ENCODE assay signal across 8 cellular contexts in genomic region chr18:10629076-10629475, GRCh38.
DNase-seq lines count a peak whose midpoint lies in the region; ATAC-seq and TF ChIP-seq lines count a peak whose summit lies in the region.
"Not testable (repeated sequence)": the region's sequence is repeated elsewhere in the genome, so short reads cannot be mapped to it uniquely, and the experiment has no call there.

No MANE protein-coding gene starts in this region.

- POLR2A ChIA-PET in MCF 10A (lab: Yijun Ruan, JAX), result not testable (repeated sequence)

- not testable (repeated sequence) for BruUV-seq in MCF 10A (replicated peaks; lab: Mats Ljungman, UMichigan)

- not testable (repeated sequence) for H3K4me3 Mint-ChIP-seq in MCF 10A (ENCODE audit: unreplicated experiment); stimulated activated naive CD8-positive, alpha-beta T cell treated with anti-CD3 and anti-CD28 coated beads, Interleukin-15, amount 100 ng/mL, for 72 hours

- DNase-seq in SIG-M5 treated with dmso at 0.1 percent for 504 hours (lab: John Stamatoyannopoulos, UW; ENCODE audit: unreplicated experiment) (peak; percentile 45), MCF 10A (ENCODE audit: unreplicated experiment) (peak; percentile 26)
- not testable (repeated sequence) for DNase-seq in stimulated activated naive CD8-positive, alpha-beta T cell treated with anti-CD3 and anti-CD28 coated beads, Interleukin-15, amount 100 ng/mL, for 72 hours

- not testable (repeated sequence) for H3K36me3 Mint-ChIP-seq in MCF 10A (ENCODE audit: insufficient read depth, unreplicated experiment)

- H3K9me3 Mint-ChIP-seq in MCF 10A (ENCODE audit: unreplicated experiment); stimulated activated naive CD8-positive, alpha-beta T cell treated with anti-CD3 and anti-CD28 coated beads, Interleukin-15, amount 100 ng/mL, for 72 hours: not testable (repeated sequence)

- TF ChIP-seq CTCF in MCF 10A (IDR thresholded peaks at IDR 0.05; ENCODE audit: unreplicated experiment), result not testable (repeated sequence)

- intact Hi-C loops in MCF 10A (cut with micrococcal nuclease), result not testable (repeated sequence)

- H3K27me3 Mint-ChIP-seq in MCF 10A (ENCODE audit: insufficient read depth, unreplicated experiment); stimulated activated naive CD8-positive, alpha-beta T cell treated with anti-CD3 and anti-CD28 coated beads, Interleukin-15, amount 100 ng/mL, for 72 hours: not testable (repeated sequence)

- ATAC-seq in GM18498 (IDR thresholded peaks at IDR 0.05; ENCODE audit: unreplicated experiment) (peak; percentile 98), GM19351 (IDR thresholded peaks at IDR 0.05; ENCODE audit: unreplicated experiment) (peak; percentile 98), GM21737 (IDR thresholded peaks at IDR 0.05; ENCODE audit: unreplicated experiment) (peak; percentile 95), HG03045 (IDR thresholded peaks at IDR 0.05; ENCODE audit: unreplicated experiment) (peak; percentile 88), HG03558 (IDR thresholded peaks at IDR 0.05; ENCODE audit: extremely low read depth, unreplicated experiment) (peak; percentile 97)
- peak; percentile 86 for ATAC-seq in stimulated activated naive CD8-positive, alpha-beta T cell treated with anti-CD3 and anti-CD28 coated beads, Interleukin-15, amount 100 ng/mL, for 72 hours

- CTCF ChIA-PET in MCF 10A (lab: Yijun Ruan, JAX), result not testable (repeated sequence)

- not testable (repeated sequence) for H3K4me1 Mint-ChIP-seq in MCF 10A (ENCODE audit: insufficient read depth, unreplicated experiment); stimulated activated naive CD8-positive, alpha-beta T cell treated with anti-CD3 and anti-CD28 coated beads, Interleukin-15, amount 100 ng/mL, for 72 hours

- not testable (repeated sequence) for H3K27ac Mint-ChIP-seq in MCF 10A (ENCODE audit: low read depth, unreplicated experiment); stimulated activated naive CD8-positive, alpha-beta T cell treated with anti-CD3 and anti-CD28 coated beads, Interleukin-15, amount 100 ng/mL, for 72 hours
